ENCODE assay signal across 31 cellular contexts in genomic region chr1:110631836-110632620, GRCh38. TPM values are rescaled to one million over a fixed set of nuclear protein-coding genes. Genes with fewer than 3 reads are reported as not detected.
DNase-seq lines count a peak whose midpoint lies in the region; ATAC-seq, FAIRE-seq and TF ChIP-seq lines count a peak whose summit lies in the region.
"Had no signal": no experiment of that assay in that cellular context is flagged by ENCODE, and none has a peak within 500 bp of the region (broad histone marks: within the 10 kb centered on the region; RNA-seq: fewer than 3 reads in every experiment).

No MANE protein-coding gene starts in this region.

- H3K27ac ChIP-seq in HEK293 (ENCODE audit: extremely low read depth, low read depth, low read length) (no peak overlapping the region), GM12878 (ENCODE audit: control insufficient read depth, insufficient read depth) (peak overlapping the region; percentile 52), transverse colon (peak overlapping the region; percentile 36 to 74 (median 46))
- H3K27ac ChIP-seq: neural progenitor cell, right lobe of liver, RWPE1, SK-N-MC had no signal

- H3K27me3 ChIP-seq in GM12878 (replicated peaks in 1 of 2; ENCODE audit: control insufficient read depth in 2 of 2, insufficient read depth in 2 of 2, low read length in 1 of 2) (no peaks in the 10 kb centered on the region), transverse colon (peaks cover 13% of the 10 kb centered on the region)
- H3K27me3 ChIP-seq: neural progenitor cell, right lobe of liver had no signal

- no peaks in the 10 kb centered on the region for H3K9me3 ChIP-seq in HEK293 (ENCODE audit: control insufficient read depth, insufficient read depth, low read depth, low read length)
- H3K9me3 ChIP-seq in GM12878 (replicated peaks; ENCODE audit: control insufficient read depth, insufficient read depth, low read length) = no peaks in the 10 kb centered on the region; the same call in 2 of the 3 replicates
- no peaks in the 10 kb centered on the region for H3K9me3 ChIP-seq in transverse colon
- H3K9me3 ChIP-seq: right lobe of liver had no signal

- WGBS in GM12878 (ENCODE audit: insufficient coverage, insufficient replicate concordance, low lambda C conversion rate, missing lambda C conversion rate) = 36% methylated on average over 6 of the region's 6 CpGs
- 68 to 69% methylated on average over 5 to 6 of the region's 6 CpGs for WGBS in transverse colon (ENCODE audit: low coverage in 1 of 2), 2 donors

- TF ChIP-seq EP300 in GM12878 (IDR thresholded peaks at IDR 0.05; ENCODE audit: borderline replicate concordance in 1 of 2, control insufficient read depth in 1 of 2, low read depth in 2 of 2, low read length in 2 of 2) (no peak), transverse colon (IDR thresholded peaks at IDR 0.05; ENCODE audit: low read depth) (no peak)

- no peak overlapping the region for H3K4me3 ChIP-seq in HEK293 (ENCODE audit: low read depth, low read length)
- no peak overlapping the region; the same call in 1 of the 2 replicates for H3K4me3 ChIP-seq in GM12878
- no peak overlapping the region for H3K4me3 ChIP-seq in transverse colon
- H3K4me3 ChIP-seq: GM23338, K562, neural progenitor cell, right lobe of liver, SK-N-MC had no signal

- FAIRE-seq in GM12878 (lab: Jason Lieb, UNC) = no peak
- FAIRE-seq: A204.1, K562 had no signal

- POLR2A ChIA-PET in activated CD4-positive, alpha-beta memory T cell treated with anti-CD3 and anti-CD28 coated beads for 36 hours (lab: Charles Lee) = interaction anchor here (0.8 to 6.7 kb wide), 6 partner anchors 8 to 42 kb away, joined by 3 to 88 read pairs (median 4); partner anchors contain the start of gene KCNA3
- POLR2A ChIA-PET in activated CD4-positive, alpha-beta memory T cell treated with anti-CD3 and anti-CD28 coated beads, Interleukin-2, amount 10 ng/mL, durations not matched to agents 7 days and 5 days (lab: Charles Lee) = interaction anchor here (0.8 to 15.0 kb wide), 12 partner anchors 9 to 242 kb away, joined by 3 to 326 read pairs (median 4); partner anchors contain the start of genes CD53 and KCNA3
- POLR2A ChIA-PET in HEK293 (lab: Yijun Ruan, JAX) (no interaction called here), GM12878 (lab: Charles Lee) (interaction anchor here (1.0 kb wide), 1 partner anchor 12 kb away, joined by 3 read pairs; no protein-coding TSS in a partner anchor)

- ATAC-seq in GM12878 (no peak), HG02763 (IDR thresholded peaks at IDR 0.05; ENCODE audit: unreplicated experiment) (no peak)
- ATAC-seq: K562 had no signal

- no peak overlapping the region for H3K4me3 Mint-ChIP-seq in activated CD4-positive, alpha-beta memory T cell treated with anti-CD3 and anti-CD28 coated beads for 36 hours
- H3K4me3 Mint-ChIP-seq in activated CD4-positive, alpha-beta memory T cell treated with anti-CD3 and anti-CD28 coated beads, Interleukin-2, amount 10 ng/mL, durations not matched to agents 7 days and 5 days = no peak overlapping the region
- H3K4me3 Mint-ChIP-seq: activated CD4-positive, alpha-beta T cell treated with anti-CD3 and anti-CD28 coated beads, Interleukin-2, amount 10 ng/mL, durations not matched to agents 7 days and 5 days; activated T-cell treated with anti-CD3 and anti-CD28 coated beads, Interleukin-2, amount 50 U/mL, for 24 hours; GM23338; neural progenitor cell; stimulated activated naive CD8-positive, alpha-beta T cell treated with anti-CD3 and anti-CD28 coated beads, Interleukin-15, Interleukin-2, amounts not matched to agents 100 ng/mL and 50 ng/mL, for 24 hours; T-helper 17 cell had no signal

- SMC1A ChIA-PET in GM12878 (lab: Charles Lee; ENCODE audit: uncharacterized antibody, unreplicated experiment) = interaction anchor here (1.2 to 11.2 kb wide), 5 partner anchors 12 to 149 kb away, joined by 3 to 144 read pairs (median 19); no protein-coding TSS in a partner anchor

- intact Hi-C loops in activated CD4-positive, alpha-beta memory T cell treated with anti-CD3 and anti-CD28 coated beads for 36 hours (cut with micrococcal nuclease) = loop anchor here (1.0 to 10.0 kb wide), 10 partner anchors 13 to 963 kb away; partner anchors contain the start of genes CD53, KCNC4, LRIF1 and RBM15
- intact Hi-C loops in GM12878 (cut with micrococcal nuclease; ENCODE audit: unreplicated experiment) (loop anchor here (1.0 to 10.0 kb wide), 6 partner anchors 13 to 593 kb away; partner anchors contain the start of genes CD53 and CHI3L2), transverse colon (cut with DNase I; ENCODE audit: low total_unique reads) (loop anchor here (5.0 kb wide), 1 partner anchor 135 kb away; no protein-coding TSS in a partner anchor)

- H3K36me3 Mint-ChIP-seq in activated CD4-positive, alpha-beta memory T cell treated with anti-CD3 and anti-CD28 coated beads for 36 hours = peaks cover 3% of the 10 kb centered on the region
- H3K36me3 Mint-ChIP-seq in activated CD4-positive, alpha-beta memory T cell treated with anti-CD3 and anti-CD28 coated beads, Interleukin-2, amount 10 ng/mL, durations not matched to agents 7 days and 5 days (ENCODE audit: low read depth) = peaks cover 20% of the 10 kb centered on the region
- H3K36me3 Mint-ChIP-seq: neural progenitor cell had no signal

- H3K79me2 ChIP-seq in GM12878 (ENCODE audit: control insufficient read depth, insufficient read depth, low read length) = no peaks in the 10 kb centered on the region

- no peak overlapping the region for H2AFZ ChIP-seq in GM12878 (ENCODE audit: control insufficient read depth, low read depth, low read length)
- H2AFZ ChIP-seq: GM23338, neural progenitor cell had no signal

- peak; percentile 55 for DNase-seq in activated CD4-positive, alpha-beta memory T cell treated with anti-CD3 and anti-CD28 coated beads for 36 hours
- DNase-seq in activated CD4-positive, alpha-beta memory T cell treated with anti-CD3 and anti-CD28 coated beads, Interleukin-2, amount 10 ng/mL, durations not matched to agents 7 days and 5 days = no peak
- no peak for DNase-seq in GM12878 (ENCODE audit: low read depth, low spot score)
- no peak for DNase-seq in transverse colon
- no peak for DNase-seq in activated T-cell treated with anti-CD3 and anti-CD28 coated beads for 4 hours
- no peak for DNase-seq in stimulated activated CD8-positive, alpha-beta memory T cell treated with anti-CD3 and anti-CD28 coated beads, Interleukin-4, amount 100 ng/mL, for 48 hours
- DNase-seq: AML-193, cerebellar nuclear complex, head of caudate nucleus, NCI-H1694 treated with DMSO at 0.1 percent for 48 hours, NCI-H2171, NCI-H524 treated with DMSO at 0.1 percent for 48 hours, right lobe of liver, trophoblast cell had no signal

- TF ChIP-seq CTCF in HEK293 (tag by site-specific recombination; IDR thresholded peaks at IDR 0.05) (no peak), GM12878 (IDR thresholded peaks at IDR 0.05 in 2 of 3, conservative IDR thresholded peaks at IDR 0.05 in 1 of 3; ENCODE audit: control insufficient read depth in 2 of 3, extremely low read depth in 1 of 3, insufficient read depth in 1 of 3, low read depth in 3 of 3, low read length in 3 of 3) (no peak), transverse colon (IDR thresholded peaks at IDR 0.05) (no peak)

- no peaks in the 10 kb centered on the region for H3K9me3 Mint-ChIP-seq in activated CD4-positive, alpha-beta memory T cell treated with anti-CD3 and anti-CD28 coated beads for 36 hours
- no peaks in the 10 kb centered on the region for H3K9me3 Mint-ChIP-seq in activated CD4-positive, alpha-beta memory T cell treated with anti-CD3 and anti-CD28 coated beads, Interleukin-2, amount 10 ng/mL, durations not matched to agents 7 days and 5 days
- H3K9me3 Mint-ChIP-seq: activated T-cell treated with anti-CD3 and anti-CD28 coated beads, Interleukin-2, amount 50 U/mL, for 24 hours; GM23338; neural progenitor cell; stimulated activated naive CD8-positive, alpha-beta T cell treated with anti-CD3 and anti-CD28 coated beads, Interleukin-15, Interleukin-2, amounts not matched to agents 100 ng/mL and 50 ng/mL, for 24 hours had no signal

- H3K4me2 ChIP-seq in GM12878 (ENCODE audit: control insufficient read depth, insufficient read depth) = peak overlapping the region; percentile 88
- H3K4me2 ChIP-seq: GM23338, neural progenitor cell had no signal

- no peak for TF ChIP-seq RAD21 in GM12878 (IDR thresholded peaks at IDR 0.05; ENCODE audit: insufficient read depth, low read depth, low read length)

- H3K4me1 Mint-ChIP-seq in activated CD4-positive, alpha-beta memory T cell treated with anti-CD3 and anti-CD28 coated beads for 36 hours (ENCODE audit: low read depth) = peaks cover 65% of the 10 kb centered on the region
- H3K4me1 Mint-ChIP-seq in activated CD4-positive, alpha-beta memory T cell treated with anti-CD3 and anti-CD28 coated beads, Interleukin-2, amount 10 ng/mL, durations not matched to agents 7 days and 5 days = peaks cover 68% of the 10 kb centered on the region
- H3K4me1 Mint-ChIP-seq: GM23338, neural progenitor cell had no signal

- H3K36me3 ChIP-seq in HEK293 (ENCODE audit: control insufficient read depth in 2 of 2, insufficient read depth in 1 of 2, low read length in 2 of 2) = no peaks in the 10 kb centered on the region
- H3K36me3 ChIP-seq in GM12878 (ENCODE audit: control insufficient read depth in 2 of 2, insufficient read depth in 2 of 2, low read length in 1 of 2) = no peaks in the 10 kb centered on the region
- no peaks in the 10 kb centered on the region for H3K36me3 ChIP-seq in transverse colon
- H3K36me3 ChIP-seq: neural progenitor cell, right lobe of liver had no signal

- no peaks in the 10 kb centered on the region for H3K4me1 ChIP-seq in HEK293 (ENCODE audit: control insufficient read depth, insufficient read depth, low read length)
- H3K4me1 ChIP-seq in GM12878 (ENCODE audit: control insufficient read depth, insufficient read depth, low read length) = peaks cover 73% of the 10 kb centered on the region
- peaks cover 0 to 16% (median 7%) of the 10 kb centered on the region in 4 donors for H3K4me1 ChIP-seq in transverse colon
- H3K4me1 ChIP-seq: neural progenitor cell, right lobe of liver had no signal

- no peak overlapping the region for H3K27ac Mint-ChIP-seq in activated CD4-positive, alpha-beta memory T cell treated with anti-CD3 and anti-CD28 coated beads for 36 hours
- H3K27ac Mint-ChIP-seq in activated CD4-positive, alpha-beta memory T cell treated with anti-CD3 and anti-CD28 coated beads, Interleukin-2, amount 10 ng/mL, durations not matched to agents 7 days and 5 days = no peak overlapping the region
- H3K27ac Mint-ChIP-seq: activated T-cell treated with anti-CD3 and anti-CD28 coated beads, Interleukin-2, amount 50 U/mL, for 24 hours; GM23338; neural progenitor cell; stimulated activated naive CD8-positive, alpha-beta T cell treated with anti-CD3 and anti-CD28 coated beads, Interleukin-15, Interleukin-2, amounts not matched to agents 100 ng/mL and 50 ng/mL, for 24 hours; T-helper 17 cell had no signal

- H4K20me1 ChIP-seq in GM12878 (ENCODE audit: control insufficient read depth, insufficient read depth) = no peaks in the 10 kb centered on the region

- no TSS peak for BruUV-seq in GM12878 (replicated peaks; lab: Mats Ljungman, UMichigan)

- TF ChIP-seq POLR2A in GM12878 (IDR thresholded peaks at IDR 0.05; ENCODE audit: low read depth, low read length) (no peak), transverse colon (IDR thresholded peaks at IDR 0.05) (no peak)

- CTCF ChIA-PET in activated CD4-positive, alpha-beta memory T cell treated with anti-CD3 and anti-CD28 coated beads for 36 hours (lab: Charles Lee) = interaction anchor here (1.0 to 7.9 kb wide), 8 partner anchors 10 to 150 kb away, joined by 3 to 98 read pairs (median 9); no protein-coding TSS in a partner anchor
- CTCF ChIA-PET in activated CD4-positive, alpha-beta memory T cell treated with anti-CD3 and anti-CD28 coated beads, Interleukin-2, amount 10 ng/mL, durations not matched to agents 7 days and 5 days (lab: Charles Lee) = interaction anchor here (0.8 to 4.6 kb wide), 6 partner anchors 12 to 149 kb away, joined by 3 to 48 read pairs (median 10); no protein-coding TSS in a partner anchor
- CTCF ChIA-PET in HEK293 (lab: Yijun Ruan, JAX) = interaction anchor here (0.6 to 5.1 kb wide), 8 partner anchors 11 to 198 kb away, joined by 3 to 56 read pairs (median 4); no protein-coding TSS in a partner anchor
- CTCF ChIA-PET in GM12878 (lab: Yijun Ruan, JAX) = interaction anchor here (0.6 to 7.5 kb wide), 12 partner anchors 9 to 353 kb away, joined by 3 to 162 read pairs (median 7); no protein-coding TSS in a partner anchor

- H3K27me3 Mint-ChIP-seq in activated CD4-positive, alpha-beta memory T cell treated with anti-CD3 and anti-CD28 coated beads for 36 hours = no peaks in the 10 kb centered on the region
- H3K27me3 Mint-ChIP-seq in activated CD4-positive, alpha-beta memory T cell treated with anti-CD3 and anti-CD28 coated beads, Interleukin-2, amount 10 ng/mL, durations not matched to agents 7 days and 5 days = no peaks in the 10 kb centered on the region
- H3K27me3 Mint-ChIP-seq: activated CD4-positive, alpha-beta T cell treated with anti-CD3 and anti-CD28 coated beads, Interleukin-2, amount 10 ng/mL, durations not matched to agents 7 days and 5 days; activated T-cell treated with anti-CD3 and anti-CD28 coated beads, Interleukin-2, amount 50 U/mL, for 24 hours; stimulated activated naive CD8-positive, alpha-beta T cell treated with anti-CD3 and anti-CD28 coated beads, Interleukin-15, Interleukin-2, amounts not matched to agents 100 ng/mL and 50 ng/mL, for 24 hours; T-helper 17 cell had no signal

- H3K9ac ChIP-seq in GM12878 (ENCODE audit: control insufficient read depth, insufficient read depth, low read length) = peak overlapping the region; percentile 21; the same call in 1 of the 2 replicates
- H3K9ac ChIP-seq: neural progenitor cell had no signal

- RAD21 ChIA-PET in GM12878 (lab: Charles Lee; ENCODE audit: unreplicated experiment) = interaction anchor here (1.1 to 3.5 kb wide), 5 partner anchors 12 to 151 kb away, joined by 3 to 25 read pairs (median 4); no protein-coding TSS in a partner anchor

- in situ Hi-C loops in GM12878 (cut with MboI) = no loop called here
- in situ Hi-C loops in transverse colon (cut with MboI; ENCODE audit: low pct_ligation_motif_present in 1 of 4, low pct_unique_long_range_greater_than_20kb in 1 of 4, low sequenced_read_pairs in 3 of 4) = loop anchor here in 1 of 4 donors (25.0 kb wide), 1 partner anchor 130 kb away; no protein-coding TSS in a partner anchor

RNA-seq across cellular contexts. Expression of gene KCNA2, which starts 25.9 kb away (rescaled TPM):
- total RNA-seq in activated CD4-positive, alpha-beta memory T cell treated with anti-CD3 and anti-CD28 coated beads for 36 hours = under 1 TPM; 0.24 to 0.36 TPM
- total RNA-seq in activated CD4-positive, alpha-beta memory T cell treated with anti-CD3 and anti-CD28 coated beads, Interleukin-2, amount 10 ng/mL, durations not matched to agents 7 days and 5 days = 1 to 10 TPM; 5.9 to 6.6 TPM
- total RNA-seq in GM12878 (2013; cell fraction: nucleolus; rRNA removed) = 0.07 and 0.17 TPM in 2 replicates
- 0.11 and 0.17 TPM in 2 replicates for total RNA-seq in GM12878 (2014; rRNA removed)
- total RNA-seq in GM12878 (2014; rRNA removed; fragmentation: Illumina TruSeq; extraction: Trizol) = 0.13 and 0.14 TPM in 2 replicates
- 0.08 and 0.38 TPM in 2 replicates for total RNA-seq in GM12878 (2021)
- polyA plus RNA-seq in GM12878 (2011; ENCODE audit: low read depth) = 0.10 TPM
- 0.01 and 0.07 TPM in 2 replicates for polyA plus RNA-seq in GM12878 (2011; rRNA removed)
- polyA plus RNA-seq in GM12878 (2011; cell fraction: cytosol; rRNA removed) = 0.03 and 0.05 TPM in 2 replicates
- 0.07 and 0.15 TPM in 2 replicates for polyA plus RNA-seq in GM12878 (2011; cell fraction: nucleus; rRNA removed)
- 0.14 and 0.18 TPM in 2 replicates for polyA plus RNA-seq in GM12878 (2012)
- 0.06 and 0.56 TPM in 2 replicates for polyA plus RNA-seq in GM12878 (2014; fragmentation: Illumina TruSeq; extraction: Trizol)
- under 1 TPM in 1 of 2 experiments, not detected in 1; 0.02 TPM for polyA plus RNA-seq in GM12878 (2014; fragmentation: Nextera tagmentation; extraction: Ambion mirVana)
- 0.03 and 0.14 TPM in 2 replicates for polyA plus RNA-seq in GM12878 (2014; rRNA removed)
- polyA plus RNA-seq in GM12878 (2016; fragmentation: Nextera tagmentation; extraction: Ambion mirVana) = under 1 TPM in 1 of 2 experiments, not detected in 1; 0.07 TPM
- polyA minus RNA-seq in GM12878 (2011; rRNA and poly(A)+ RNA removed) = under 0.01 and 0.07 TPM in 2 replicates
- not detected in 2 replicates for polyA minus RNA-seq in GM12878 (2011; cell fraction: cytosol; rRNA and poly(A)+ RNA removed)
- polyA minus RNA-seq in GM12878 (2011; cell fraction: nucleus; rRNA and poly(A)+ RNA removed) = not detected in 2 replicates
- total RNA-seq in transverse colon = 1 to 10 TPM in 1 of 4 donors, under 1 TPM in 2, not detected in 1; 0.40 to 1.7 (median 0.68) TPM
- total RNA-seq: epithelial cell of proximal tubule, fibroblast of villous mesenchyme, HT-29, K562, kidney epithelial cell, lung microvascular endothelial cell had no signal
- polyA plus RNA-seq: K562 had no signal

RNA-seq across cellular contexts. Expression of gene KCNA3, which starts 42.7 kb away (rescaled TPM):
- total RNA-seq in activated CD4-positive, alpha-beta memory T cell treated with anti-CD3 and anti-CD28 coated beads for 36 hours = 10 to 100 TPM; 25.2 to 25.6 TPM
- 10 to 100 TPM; 84.9 to 86.2 TPM for total RNA-seq in activated CD4-positive, alpha-beta memory T cell treated with anti-CD3 and anti-CD28 coated beads, Interleukin-2, amount 10 ng/mL, durations not matched to agents 7 days and 5 days
- 5.5 and 5.9 TPM in 2 replicates for total RNA-seq in GM12878 (2013; cell fraction: nucleolus; rRNA removed)
- total RNA-seq in GM12878 (2014; rRNA removed) = 2.3 and 2.5 TPM in 2 replicates
- 1.7 TPM in 2 replicates for total RNA-seq in GM12878 (2014; rRNA removed; fragmentation: Illumina TruSeq; extraction: Trizol)
- 3.1 and 3.3 TPM in 2 replicates for total RNA-seq in GM12878 (2021)
- 0.89 TPM for polyA plus RNA-seq in GM12878 (2011; ENCODE audit: low read depth)
- polyA plus RNA-seq in GM12878 (2011; rRNA removed) = 0.30 and 0.53 TPM in 2 replicates
- 0.45 and 0.46 TPM in 2 replicates for polyA plus RNA-seq in GM12878 (2011; cell fraction: cytosol; rRNA removed)
- polyA plus RNA-seq in GM12878 (2011; cell fraction: nucleus; rRNA removed) = 0.57 and 0.75 TPM in 2 replicates
- 1.0 and 1.6 TPM in 2 replicates for polyA plus RNA-seq in GM12878 (2012)
- 1.4 and 1.7 TPM in 2 replicates for polyA plus RNA-seq in GM12878 (2014; fragmentation: Illumina TruSeq; extraction: Trizol)
- under 1 TPM; 0.10 to 0.26 TPM for polyA plus RNA-seq in GM12878 (2014; fragmentation: Nextera tagmentation; extraction: Ambion mirVana)
- 1.6 and 1.9 TPM in 2 replicates for polyA plus RNA-seq in GM12878 (2014; rRNA removed)
- 1 to 10 TPM; 1.6 to 1.7 TPM for polyA plus RNA-seq in GM12878 (2016; fragmentation: Nextera tagmentation; extraction: Ambion mirVana)
- polyA minus RNA-seq in GM12878 (2011; rRNA and poly(A)+ RNA removed) = 1.8 and 2.3 TPM in 2 replicates
- polyA minus RNA-seq in GM12878 (2011; cell fraction: cytosol; rRNA and poly(A)+ RNA removed) = 0.83 TPM in 1 of 2 replicates, not detected in the other
- polyA minus RNA-seq in GM12878 (2011; cell fraction: nucleus; rRNA and poly(A)+ RNA removed) = 1.8 and 3.3 TPM in 2 replicates
- 10 to 100 TPM in 3 of 4 donors, 1 to 10 TPM in 1; 2.9 to 22.4 (median 10.9) TPM for total RNA-seq in transverse colon
- total RNA-seq: epithelial cell of proximal tubule, HT-29, K562, lung microvascular endothelial cell had no signal
- polyA plus RNA-seq: K562 had no signal
